In genomic region chr2:53750369-53750768, GRCh38 we compare ENCODE assay signal across 1 cellular context.
TF ChIP-seq lines count a peak whose summit lies in the region.

No MANE protein-coding gene starts in this region.

TF ChIP-seq in SK-N-SH, 30 proteins besides CTCF, POLR2A, EP300 and RAD21:
- TF ChIP-seq, protein P1, sequence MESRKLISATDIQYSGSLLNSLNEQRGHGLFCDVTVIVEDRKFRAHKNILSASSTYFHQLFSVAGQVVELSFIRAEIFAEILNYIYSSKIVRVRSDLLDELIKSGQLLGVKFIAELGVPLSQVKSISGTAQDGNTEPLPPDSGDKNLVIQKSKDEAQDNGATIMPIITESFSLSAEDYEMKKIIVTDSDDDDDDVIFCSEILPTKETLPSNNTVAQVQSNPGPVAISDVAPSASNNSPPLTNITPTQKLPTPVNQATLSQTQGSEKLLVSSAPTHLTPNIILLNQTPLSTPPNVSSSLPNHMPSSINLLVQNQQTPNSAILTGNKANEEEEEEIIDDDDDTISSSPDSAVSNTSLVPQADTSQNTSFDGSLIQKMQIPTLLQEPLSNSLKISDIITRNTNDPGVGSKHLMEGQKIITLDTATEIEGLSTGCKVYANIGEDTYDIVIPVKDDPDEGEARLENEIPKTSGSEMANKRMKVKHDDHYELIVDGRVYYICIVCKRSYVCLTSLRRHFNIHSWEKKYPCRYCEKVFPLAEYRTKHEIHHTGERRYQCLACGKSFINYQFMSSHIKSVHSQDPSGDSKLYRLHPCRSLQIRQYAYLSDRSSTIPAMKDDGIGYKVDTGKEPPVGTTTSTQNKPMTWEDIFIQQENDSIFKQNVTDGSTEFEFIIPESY (IDR thresholded peaks at IDR 0.05; ENCODE audit: borderline replicate concordance, low read depth), result no peak
- TF ChIP-seq SIN3A (IDR thresholded peaks at IDR 0.05; ENCODE audit: borderline replicate concordance, low read depth, low read length) (no peak), GATA2 (CRISPR knock-in tag; IDR thresholded peaks at IDR 0.05) (no peak), EZH2phosphoT487 (IDR thresholded peaks at IDR 0.05; ENCODE audit: borderline replicate concordance, low read depth) (no peak), JUND (IDR thresholded peaks at IDR 0.05) (no peak), MXI1 (IDR thresholded peaks at IDR 0.05; ENCODE audit: low read depth, low read length) (no peak), FOXM1 (IDR thresholded peaks at IDR 0.05; ENCODE audit: low read depth) (no peak), CHD2 (IDR thresholded peaks at IDR 0.05; ENCODE audit: low read length, partially characterized antibody) (no peak), PBX3 (IDR thresholded peaks at IDR 0.05) (no peak), NFIC (IDR thresholded peaks at IDR 0.05; ENCODE audit: borderline replicate concordance) (no peak), RFX5 (IDR thresholded peaks at IDR 0.05; ENCODE audit: low read length) (no peak)
- TF ChIP-seq, protein P2, sequence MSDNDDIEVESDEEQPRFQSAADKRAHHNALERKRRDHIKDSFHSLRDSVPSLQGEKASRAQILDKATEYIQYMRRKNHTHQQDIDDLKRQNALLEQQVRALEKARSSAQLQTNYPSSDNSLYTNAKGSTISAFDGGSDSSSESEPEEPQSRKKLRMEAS (IDR thresholded peaks at IDR 0.05; ENCODE audit: low read depth), result no peak
TF ChIP-seq in SK-N-SH: peak in this region for 0.
